In the genomic region with DNA sequence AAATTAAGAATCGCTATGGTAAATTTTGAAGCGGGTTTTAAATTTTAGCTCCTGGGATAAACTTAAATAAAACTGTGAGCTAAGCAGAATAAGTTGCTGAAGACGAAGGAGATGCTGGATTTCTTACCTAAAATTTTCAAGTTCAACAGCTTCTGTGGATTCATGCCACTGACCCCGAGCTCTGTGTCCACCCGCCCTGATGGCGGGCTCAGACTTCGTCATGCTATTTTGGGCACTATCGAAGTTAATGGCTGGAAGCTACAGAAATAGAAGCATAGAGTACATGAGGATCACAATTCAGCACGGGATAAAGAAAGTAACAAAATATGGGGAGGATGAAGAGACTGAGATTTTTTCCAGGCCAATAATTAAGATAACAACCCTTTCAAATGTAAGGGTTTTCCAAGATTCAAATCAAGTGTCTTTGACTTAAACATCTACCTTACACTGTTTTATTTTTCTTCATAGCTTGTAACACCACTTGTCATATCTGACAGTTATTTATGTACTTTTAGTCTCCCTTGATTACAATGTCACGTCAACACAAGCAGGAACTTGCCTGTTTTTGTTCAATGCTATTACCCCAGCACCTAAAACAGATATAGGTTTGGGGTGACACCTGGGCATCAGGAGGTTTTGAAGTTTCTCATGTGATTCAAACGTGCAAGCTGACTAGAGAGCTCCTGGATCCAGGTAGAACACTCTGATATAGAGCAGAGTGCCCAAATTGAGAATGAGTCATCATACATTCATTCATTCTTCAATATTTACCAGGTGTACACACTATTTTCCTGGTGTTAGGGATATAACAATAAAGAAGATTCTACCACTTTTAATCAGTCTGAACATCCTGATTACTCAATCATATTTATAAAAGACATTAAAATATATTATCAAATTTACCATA, we compare ENCODE assay signal across 17 cellular contexts. TPM values are rescaled to one million over a fixed set of nuclear protein-coding genes. Genes with fewer than 3 reads are reported as not detected.
A peak's percentile ranks its signal among the peaks of the same experiment; 100 is the strongest.
DNase-seq lines count a peak whose midpoint lies in the region; ATAC-seq, FAIRE-seq and TF ChIP-seq lines count a peak whose summit lies in the region.
"Had no signal": no experiment of that assay in that cellular context is flagged by ENCODE, and none has a peak within 500 bp of the region (broad histone marks: within the 10 kb centered on the region; RNA-seq: fewer than 3 reads in every experiment).

No MANE protein-coding gene starts in this region.

- no peak overlapping the region for H3K4me2 ChIP-seq in A549

- no peak for DNase-seq in A549 (ENCODE audit: low read depth in 1 of 2, low spot score in 1 of 2)
- peak; percentile 5 for DNase-seq in NCI-H69 (lab: John Stamatoyannopoulos, UW)
- DNase-seq in foreskin keratinocyte = peak; percentile 36 to 53
- DNase-seq in left colon = no peak
- DNase-seq in RWPE1 (ENCODE audit: low spot score) = no peak
- DNase-seq in NCI-H524 (lab: John Stamatoyannopoulos, UW) = no peak
- no peak for DNase-seq in OCI-M2 (lab: John Stamatoyannopoulos, UW; ENCODE audit: unreplicated experiment)
- no peak for DNase-seq in NCI-H146 (lab: John Stamatoyannopoulos, UW)
- DNase-seq: DMS79, GM23248, NCI-H2107, SJCRH30 had no signal

- no peaks in the 10 kb centered on the region for H3K4me1 ChIP-seq in A549
- no peaks in the 10 kb centered on the region for H3K4me1 ChIP-seq in foreskin keratinocyte
- H3K4me1 ChIP-seq: SJCRH30 had no signal

- H3K4me3 ChIP-seq in A549 = no peak overlapping the region
- H3K4me3 ChIP-seq: GM12878, GM23248, SJCRH30 had no signal

- H3K9me3 ChIP-seq in A549 = no peaks in the 10 kb centered on the region
- H3K9me3 ChIP-seq: SJCRH30 had no signal

- no peak overlapping the region for H3K27ac ChIP-seq in A549
- no peak overlapping the region for H3K27ac ChIP-seq in foreskin keratinocyte
- H3K27ac ChIP-seq in RWPE1 = no peak overlapping the region
- H3K27ac ChIP-seq: C4-2B, GM23248, SJCRH30 had no signal

- no peak for TF ChIP-seq RAD21 in A549 (conservative IDR thresholded peaks at IDR 0.05 in 1 of 2, IDR thresholded peaks at IDR 0.05 in 1 of 2)

- intact Hi-C loops in left colon (cut with DNase I, micrococcal nuclease) = no loop called here

- no peak for TF ChIP-seq POLR2A in A549 (IDR thresholded peaks at IDR 0.05; ENCODE audit: low read length)

- 82% methylated on average over 11 of the region's 11 CpGs for WGBS in A549 (ENCODE audit: missing lambda C conversion rate)

- no peak for TF ChIP-seq CTCF in A549 (IDR thresholded peaks at IDR 0.05)
- TF ChIP-seq CTCF in foreskin keratinocyte (conservative IDR thresholded peaks at IDR 0.05) = no peak
- no peak for TF ChIP-seq CTCF in RWPE1 (conservative IDR thresholded peaks at IDR 0.05; ENCODE audit: low read depth)

- peak; percentile 23 for FAIRE-seq in A549 (lab: Jason Lieb, UNC)
- FAIRE-seq: GM12878, HTR-8/SVneo, RCC 7860 had no signal

- TF ChIP-seq EP300 in A549 (IDR thresholded peaks at IDR 0.05) = no peak

- no peaks in the 10 kb centered on the region for H3K27me3 ChIP-seq in foreskin keratinocyte
- H3K27me3 ChIP-seq: SJCRH30 had no signal

- CTCF ChIA-PET in A549 (lab: Yijun Ruan, JAX) (interaction anchor here (1.2 to 2.5 kb wide), 4 partner anchors 8 to 20 kb away, joined by 3 to 10 read pairs (median 4); no protein-coding TSS in a partner anchor), RWPE1 (lab: Yijun Ruan, JAX) (no interaction called here)

- POLR2A ChIA-PET in A549 (lab: Yijun Ruan, JAX) = no interaction called here
- POLR2A ChIA-PET in RWPE1 (lab: Yijun Ruan, JAX; ENCODE audit: low non-redundant PET) = no interaction called here

- ATAC-seq in A549 = no peak
- ATAC-seq in foreskin keratinocyte = peak; percentile 82
- peak; percentile 44 for ATAC-seq in left colon
- ATAC-seq: HCT116 had no signal

TF ChIP-seq in A549, 52 proteins besides CTCF, POLR2A, EP300 and RAD21:
- TF ChIP-seq ELK1 (IDR thresholded peaks at IDR 0.05; ENCODE audit: low read depth, low read length) = no peak
- TF ChIP-seq FOSL2 (IDR thresholded peaks at IDR 0.05) = no peak
- TF ChIP-seq FOSL2 (CRISPR knock-in tag; IDR thresholded peaks at IDR 0.05) = peak; percentile 41

RNA-seq across cellular contexts. Expression of gene NEK10, which starts 23.0 kb away (rescaled TPM):
- polyA plus RNA-seq in A549 (2011; rRNA removed) (1.4 and 1.7 TPM in 2 replicates), A549 (2017; fragmentation: RNase III; extraction: RNeasy Plus Mini Kit Qiagen cat#74134 plus additional on column Dnase treatment) (2.2 to 2.9 TPM (median 2.7 TPM) in 3 replicates), foreskin keratinocyte (0.07 and 0.08 TPM in 2 replicates)
- 0.30 and 0.38 TPM in 2 replicates for polyA plus RNA-seq in A549 (2012; cell fraction: cytosol; rRNA removed)
- 0.26 and 0.55 TPM in 2 replicates for polyA plus RNA-seq in A549 (2012; cell fraction: nucleus; rRNA removed)
- polyA minus RNA-seq in A549 (2011; rRNA and poly(A)+ RNA removed) = 1.9 and 2.2 TPM in 2 replicates
- total RNA-seq in foreskin keratinocyte (0.18 and 0.48 TPM in 2 replicates), left colon (under 1 TPM; 0.73 to 0.98 TPM)

Comparison
In these comparisons a context has a peak if more than half of its experiments do, and no peak if none do; other contexts are left out.
1. ATAC-seq: peak in foreskin keratinocyte (single experiment) and left colon (single experiment); none in A549 (0 of 2).
2. DNase-seq: peak in NCI-H69 (single experiment) and foreskin keratinocyte (2 of 2); none in A549 (0 of 2), left colon (0 of 2), RWPE1 (single experiment), NCI-H524 (0 of 2), OCI-M2 (single experiment) and NCI-H146 (single experiment).